Comparison of ENCODE assay signal across 19 cellular contexts in the genomic region with DNA sequence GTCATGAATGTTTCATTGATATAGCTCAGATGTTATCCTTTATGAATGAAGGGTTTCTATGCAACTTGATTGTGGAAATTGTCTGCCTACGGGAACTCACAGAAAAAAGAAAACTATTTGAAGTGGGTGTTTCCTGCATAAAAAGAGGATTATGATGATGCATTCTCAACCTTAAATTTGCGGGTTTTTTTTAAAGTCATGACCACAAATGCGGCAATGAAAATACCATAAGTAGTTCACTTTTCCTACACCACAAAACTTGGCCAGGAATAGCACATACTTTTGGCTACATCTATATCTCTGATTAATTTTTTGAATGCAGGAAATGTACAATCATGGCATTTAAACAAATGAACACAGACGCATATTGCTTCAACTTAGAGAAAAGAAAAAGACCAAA.
"Had no signal": no experiment of that assay in that cellular context is flagged by ENCODE, and none has a peak within 500 bp of the region (broad histone marks: within the 10 kb centered on the region; RNA-seq: fewer than 3 reads in every experiment).

No MANE protein-coding gene starts in this region.

- DNase-seq: activated CD4-positive, alpha-beta T cell treated with anti-CD3 and anti-CD28 coated beads for 1 hour; activated CD4-positive, alpha-beta T cell treated with anti-CD3 and anti-CD28 coated beads, Interleukin-2, amount 50 U/mL, for 4 hours; effector memory CD4-positive, alpha-beta T cell; esophagus squamous epithelium; foreskin fibroblast; mesendoderm; naive thymus-derived CD4-positive, alpha-beta T cell; right lobe of liver; small intestine; stimulated activated CD4-positive, alpha-beta T cell treated with anti-CD3 and anti-CD28 coated beads, Interleukin-4, amount 100 ng/mL, for 1 hour; stomach; T1000; trophoblast cell had no signal

- H3K36me3 ChIP-seq: esophagus squamous epithelium, neural progenitor cell, prostate gland, right lobe of liver, stomach, vagina had no signal

- H3K27me3 ChIP-seq: esophagus squamous epithelium, hepatocyte, neural progenitor cell, right lobe of liver, stomach, vagina had no signal

- H3K27ac ChIP-seq: esophagus squamous epithelium, hepatocyte, neural progenitor cell, prostate gland, right lobe of liver, stomach, vagina, VCaP had no signal

- H3K4me1 ChIP-seq: esophagus squamous epithelium, prostate gland, right lobe of liver, stomach, vagina had no signal

- H3K9me3 ChIP-seq: esophagus squamous epithelium, prostate gland, right lobe of liver, stomach, vagina had no signal

- ATAC-seq: naive thymus-derived CD4-positive, alpha-beta T cell; right lobe of liver; stimulated activated effector memory CD8-positive, alpha-beta T cell treated with anti-CD3 and anti-CD28 coated beads, Interleukin-12 subunit alpha, Interleukin-12 subunit beta, amount 100 ng/mL, for 72 hours had no signal

- H3K4me3 ChIP-seq: esophagus squamous epithelium, hepatocyte, neural progenitor cell, prostate gland, right lobe of liver, stomach, vagina had no signal
